In the genomic region with DNA sequence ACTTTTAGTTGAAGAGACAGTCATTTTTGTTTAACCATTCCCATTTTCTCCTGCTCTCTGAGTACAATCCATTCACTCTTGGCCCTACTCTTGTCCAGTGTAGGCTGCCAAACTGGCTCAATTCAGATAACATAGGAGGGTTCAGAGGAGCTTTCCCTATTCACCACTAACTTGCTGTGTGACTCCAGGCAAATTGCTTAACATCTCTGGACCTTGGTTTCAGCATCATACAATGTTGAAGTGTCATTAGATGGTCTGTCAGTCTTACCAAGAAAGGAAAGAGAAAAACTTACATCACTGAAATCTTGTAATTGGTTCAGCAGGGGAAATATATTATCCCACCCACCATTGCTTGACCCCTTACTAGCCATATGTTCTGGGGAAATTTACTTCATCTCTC, we compare ENCODE assay signal across 3 cellular contexts.
TF ChIP-seq lines count a peak whose summit lies in the region.

No MANE protein-coding gene starts in this region.

TF ChIP-seq in HEK293, 187 proteins besides CTCF, POLR2A, EP300 and RAD21:
- no peak for TF ChIP-seq ZFP37 (tag by site-specific recombination; IDR thresholded peaks at IDR 0.05)
- TF ChIP-seq ZNF335 (tag by site-specific recombination; conservative IDR thresholded peaks at IDR 0.05), result no peak
- TF ChIP-seq SALL2 (tag by site-specific recombination; IDR thresholded peaks at IDR 0.05; ENCODE audit: borderline replicate concordance), result no peak
- 0 out of 2 replicates have a peak, but pooled peaks have one; percentile 53 for TF ChIP-seq ZNF768 (tag by site-specific recombination; IDR thresholded peaks at IDR 0.05)
TF ChIP-seq in HEK293: peak in this region for 1.

TF ChIP-seq in K562, 482 proteins besides CTCF, POLR2A, EP300 and RAD21:
- TF ChIP-seq PML (IDR thresholded peaks at IDR 0.05; ENCODE audit: low read length), result no peak
- TF ChIP-seq BCOR (IDR thresholded peaks at IDR 0.05), result peak; percentile 51; the same call in 1 of the 2 replicates
- peak; percentile 84 for TF ChIP-seq RBM25 (IDR thresholded peaks at IDR 0.05; ENCODE audit: low read depth, low read length, severe bottlenecking)
- peak; percentile 63 for TF ChIP-seq ZFP36 (IDR thresholded peaks at IDR 0.05; ENCODE audit: low read depth, low read length, partially characterized antibody)
TF ChIP-seq in K562: peak in this region for 3.

TF ChIP-seq in H1, 55 proteins besides CTCF, POLR2A, EP300 and RAD21:
- no peak for TF ChIP-seq CBX8 (IDR thresholded peaks at IDR 0.05; ENCODE audit: borderline replicate concordance, low read depth, low read length)
- TF ChIP-seq TBP (IDR thresholded peaks at IDR 0.05; ENCODE audit: low read depth, low read length), result no peak
- TF ChIP-seq, protein P1, sequence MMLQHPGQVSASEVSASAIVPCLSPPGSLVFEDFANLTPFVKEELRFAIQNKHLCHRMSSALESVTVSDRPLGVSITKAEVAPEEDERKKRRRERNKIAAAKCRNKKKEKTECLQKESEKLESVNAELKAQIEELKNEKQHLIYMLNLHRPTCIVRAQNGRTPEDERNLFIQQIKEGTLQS (IDR thresholded peaks at IDR 0.05; ENCODE audit: insufficient read depth, low read depth, low read length), result no peak
- TF ChIP-seq CTBP2 (IDR thresholded peaks at IDR 0.05; ENCODE audit: borderline replicate concordance, insufficient read depth, insufficient read length, low read length), result no peak
- TF ChIP-seq RXRA (IDR thresholded peaks at IDR 0.05; ENCODE audit: insufficient read depth, low read depth, low read length), result no peak
- TF ChIP-seq SRF (IDR thresholded peaks at IDR 0.05; ENCODE audit: low read depth, low read length), result no peak
- TF ChIP-seq TAF1 (IDR thresholded peaks at IDR 0.05; ENCODE audit: low read depth, low read length), result no peak
- peak; percentile 75 for TF ChIP-seq KDM1A (IDR thresholded peaks at IDR 0.05; ENCODE audit: borderline replicate concordance, low read length)
- no peak for TF ChIP-seq FOSL1 (IDR thresholded peaks at IDR 0.05; ENCODE audit: insufficient read depth, low read depth, low read length)
